Comparison of ENCODE assay signal across 8 cellular contexts in genomic region chrX:12975999-12976558, GRCh38. TPM values are rescaled to one million over a fixed set of nuclear protein-coding genes. Genes with fewer than 3 reads are reported as not detected.
DNase-seq lines count a peak whose midpoint lies in the region; ATAC-seq, FAIRE-seq and TF ChIP-seq lines count a peak whose summit lies in the region.

No MANE protein-coding gene starts in this region.

- POLR2A ChIA-PET in H1 (lab: Charles Lee; ENCODE audit: partially characterized antibody) = interaction anchor here (0.7 to 4.4 kb wide), 29 partner anchors 9 to 519 kb away, joined by 3 to 20 read pairs (median 5); no protein-coding TSS in a partner anchor

- H3K14ac ChIP-seq in H1 (ENCODE audit: insufficient read length) = no peak overlapping the region

- H2BK120ac ChIP-seq in H1 (replicated peaks; ENCODE audit: low read depth, low read length) (no peak overlapping the region), mesendoderm (ENCODE audit: low read depth, low read length) (no peak overlapping the region)

- H4K5ac ChIP-seq in H1 (ENCODE audit: insufficient read length, low read depth, low read length) = peak overlapping the region; percentile 86
- H4K5ac ChIP-seq in mesendoderm (ENCODE audit: low read length) = no peak overlapping the region

- H2AK5ac ChIP-seq in H1 (ENCODE audit: low read depth, low read length) (no peak overlapping the region), mesendoderm (ENCODE audit: low read length) (no peak overlapping the region)

- no peaks in the 10 kb centered on the region for H3K79me1 ChIP-seq in H1 (ENCODE audit: low read depth, low read length)
- H3K79me1 ChIP-seq in mesendoderm (ENCODE audit: low read length) = no peaks in the 10 kb centered on the region

- H2BK5ac ChIP-seq in H1 (ENCODE audit: low read depth, low read length) (no peak overlapping the region), mesendoderm (ENCODE audit: low read length) (no peak overlapping the region)

- no peak overlapping the region for H2BK12ac ChIP-seq in H1 (ENCODE audit: low read depth, low read length)

- H3K4ac ChIP-seq in H1 (replicated peaks; ENCODE audit: insufficient read length, low read depth, low read length) = no peak overlapping the region
- peak overlapping the region; percentile 22 for H3K4ac ChIP-seq in mesendoderm (ENCODE audit: low read depth, low read length)

- in situ Hi-C loops in Caki2 (cut with HindIII; ENCODE audit: low pct_unique_long_range_greater_than_20kb, low sequenced_read_pairs) = no loop called here

- H3K23me2 ChIP-seq in H1 (ENCODE audit: low read depth, low read length) = no peaks in the 10 kb centered on the region

- H3K4me2 ChIP-seq in H1 (ENCODE audit: insufficient read depth in 1 of 2, low read depth in 2 of 2, low read length in 2 of 2) (peak overlapping the region; percentile 55 to 63; a peak in 3 of 4 replicates), mesendoderm (ENCODE audit: low read length) (no peak overlapping the region)

- H3K4me3 ChIP-seq in H1 (ENCODE audit: extremely low read depth in 1 of 4, insufficient read depth in 2 of 4, low read depth in 3 of 4, low read length in 4 of 4) (peak overlapping the region; percentile 82 to 100 (median 88)), mesendoderm (ENCODE audit: low read length) (peak overlapping the region; percentile 94), upper lobe of left lung (peak overlapping the region; percentile 50 to 78 (median 63))

- TF ChIP-seq RAD21 in H1 (IDR thresholded peaks at IDR 0.05 in 1 of 2, conservative IDR thresholded peaks at IDR 0.05 in 1 of 2; ENCODE audit: low read depth in 2 of 2, low read length in 2 of 2) = no peak

- TF ChIP-seq POLR2A in H1 (IDR thresholded peaks at IDR 0.05; ENCODE audit: control extremely low read depth in 1 of 2, low read depth in 2 of 2, low read length in 2 of 2) (peak; percentile 0 to 54; a peak in 2 of 3 replicates), upper lobe of left lung (IDR thresholded peaks at IDR 0.05) (peak in 1 of 4 donors; percentile 35)

- DNase-seq in Caki2 (ENCODE audit: low read depth) (peak; percentile 34), LHCN-M2 (ENCODE audit: low read depth) (peak; percentile 57), UCSD-AML1 (lab: John Stamatoyannopoulos, UW; ENCODE audit: unreplicated experiment) (peak; percentile 53), H1 (ENCODE audit: low read depth in 1 of 2, low spot score in 2 of 2) (no peak), mesendoderm (peak; percentile 52), upper lobe of left lung (peak; percentile 60 to 72)

- no peak overlapping the region for H2BK15ac ChIP-seq in H1 (ENCODE audit: low read length)
- no peak overlapping the region for H2BK15ac ChIP-seq in mesendoderm (replicated peaks; ENCODE audit: low read depth)

- no peaks in the 10 kb centered on the region for H3K27me3 ChIP-seq in H1 (replicated peaks in 1 of 4; ENCODE audit: control insufficient read depth in 3 of 4, extremely low read depth in 1 of 4, insufficient read depth in 3 of 4, low read length in 3 of 4)
- no peaks in the 10 kb centered on the region for H3K27me3 ChIP-seq in mesendoderm (ENCODE audit: insufficient read depth, low read length, poor library complexity)
- H3K27me3 ChIP-seq in upper lobe of left lung = no peaks in the 10 kb centered on the region

- peak in 1 of 2 donors; percentile 20 for ATAC-seq in upper lobe of left lung (ENCODE audit: low FRiP score in 2 of 2)
- ATAC-seq in GM21619 (IDR thresholded peaks at IDR 0.05; ENCODE audit: unreplicated experiment) = no peak
- ATAC-seq in HG02870 (IDR thresholded peaks at IDR 0.05; ENCODE audit: unreplicated experiment) = no peak

- peaks cover 0 to 26% of the 10 kb centered on the region in 2 experiments; a peak in 3 of 4 replicates for H3K79me2 ChIP-seq in H1 (ENCODE audit: control insufficient read depth in 1 of 2, insufficient read depth in 2 of 2, low read length in 2 of 2)
- peaks cover 12% of the 10 kb centered on the region for H3K79me2 ChIP-seq in mesendoderm (ENCODE audit: control insufficient read depth, insufficient read depth, low read length)

- H2AFZ ChIP-seq in H1 (ENCODE audit: low read length) = no peak overlapping the region

- H3K56ac ChIP-seq in H1 (replicated peaks; ENCODE audit: insufficient read length, low read depth, low read length) (peak overlapping the region; percentile 82), mesendoderm (ENCODE audit: low read length) (peak overlapping the region; percentile 89)

- WGBS in H1 (ENCODE audit: extremely low coverage in 1 of 2, insufficient coverage in 1 of 2, insufficient read length in 1 of 2, insufficient replicate concordance in 2 of 2, low coverage in 1 of 2, low lambda C conversion rate in 2 of 2, missing lambda C conversion rate in 1 of 2), 2 experiments = 5% methylated on average over 13 of the region's 34 CpGs; no CpG with 5 or more reads in 1 of the 2 experiments
- no CpG with 5 or more reads among the region's 34 CpGs for WGBS in mesendoderm (ENCODE audit: extremely low coverage, insufficient coverage, low lambda C conversion rate)
- WGBS in upper lobe of left lung, 2 donors = 0 to 22% methylated on average over 26 to 34 of the region's 34 CpGs

- no peaks in the 10 kb centered on the region for H3K9me3 ChIP-seq in H1 (ENCODE audit: insufficient read depth in 2 of 2, low read depth in 1 of 2, low read length in 1 of 2)
- H3K9me3 ChIP-seq in upper lobe of left lung = no peaks in the 10 kb centered on the region

- H3K9ac ChIP-seq in H1 (replicated peaks in 1 of 4; ENCODE audit: extremely low read depth in 1 of 4, low read depth in 3 of 4, low read length in 3 of 4) (peak overlapping the region; percentile 87 to 98 (median 93)), mesendoderm (ENCODE audit: low read length) (peak overlapping the region; percentile 80)

- H4K20me1 ChIP-seq in H1 (replicated peaks in 1 of 2; ENCODE audit: control insufficient read depth in 1 of 2, insufficient read depth in 2 of 2, low read length in 2 of 2) = no peaks in the 10 kb centered on the region

- H3K4me1 ChIP-seq in H1 (replicated peaks in 1 of 4; ENCODE audit: control insufficient read depth in 3 of 4, insufficient read depth in 4 of 4, low read length in 3 of 4) (peaks cover 0 to 10% (median 1%) of the 10 kb centered on the region in 4 experiments; a peak in 3 of 7 replicates), mesendoderm (ENCODE audit: control insufficient read depth, low read depth, low read length) (no peaks in the 10 kb centered on the region), upper lobe of left lung (peaks cover 0 to 7% (median 1%) of the 10 kb centered on the region in 4 donors)

- H3K27ac ChIP-seq in H1 (ENCODE audit: low read depth, low read length) (peak overlapping the region; percentile 91), mesendoderm (ENCODE audit: low read depth, low read length) (peak overlapping the region; percentile 95), upper lobe of left lung (peak overlapping the region; percentile 95 to 98 (median 96))

- CTCF ChIA-PET in H1 (lab: Charles Lee; ENCODE audit: partially characterized antibody) = interaction anchor here (0.6 kb wide), 1 partner anchor 332 kb away, joined by 3 read pairs; no protein-coding TSS in a partner anchor

- H3K23ac ChIP-seq in H1 (ENCODE audit: insufficient read length) (no peak overlapping the region), mesendoderm (ENCODE audit: low read length) (no peak overlapping the region)

- H2BK20ac ChIP-seq in H1 (ENCODE audit: low read length) = no peak overlapping the region

- TF ChIP-seq EP300 in H1 (IDR thresholded peaks at IDR 0.05; ENCODE audit: borderline replicate concordance in 1 of 2, low read depth in 2 of 2, low read length in 2 of 2) (no peak), upper lobe of left lung (IDR thresholded peaks at IDR 0.05) (no peak)

- no peak overlapping the region for H4K91ac ChIP-seq in H1 (replicated peaks; ENCODE audit: insufficient read length, low read length)

- H3K36me3 ChIP-seq in H1 (ENCODE audit: control insufficient read depth in 2 of 4, insufficient read depth in 4 of 4, low read length in 3 of 4) (peaks cover 0 to 27% (median 4%) of the 10 kb centered on the region in 4 experiments; a peak in 3 of 8 replicates), mesendoderm (ENCODE audit: control insufficient read depth, insufficient read depth, low read length) (no peaks in the 10 kb centered on the region), upper lobe of left lung (peaks cover 0 to 15% (median 1%) of the 10 kb centered on the region in 4 donors)

- no peak for FAIRE-seq in H1 (lab: Jason Lieb, UNC)

- H3K18ac ChIP-seq in H1 (ENCODE audit: extremely low read depth, low read length) (no peak overlapping the region), mesendoderm (ENCODE audit: low read length) (peak overlapping the region; percentile 95)

- TF ChIP-seq CTCF in H1 (IDR thresholded peaks at IDR 0.05; ENCODE audit: control extremely low read depth in 1 of 3, insufficient read depth in 1 of 3, low read depth in 1 of 3, low read length in 3 of 3) (no peak), upper lobe of left lung (IDR thresholded peaks at IDR 0.05) (no peak)

- H4K8ac ChIP-seq in H1 (ENCODE audit: extremely low read depth, insufficient read depth, low read length) (no peak overlapping the region), mesendoderm (ENCODE audit: low read depth, low read length) (peak overlapping the region; percentile 28)

TF ChIP-seq in H1, 55 proteins besides CTCF, POLR2A, EP300 and RAD21:
- TF ChIP-seq SIN3A (conservative IDR thresholded peaks at IDR 0.05 in 1 of 2, IDR thresholded peaks at IDR 0.05 in 1 of 2; ENCODE audit: low read depth in 1 of 2, low read length in 2 of 2) = peak in 1 of 2 experiments; percentile 8; a peak in 1 of 4 replicates
- TF ChIP-seq RFX5 (IDR thresholded peaks at IDR 0.05; ENCODE audit: borderline replicate concordance, low read depth, low read length) = no peak
- TF ChIP-seq TAF1 (IDR thresholded peaks at IDR 0.05; ENCODE audit: low read depth, low read length) = peak; percentile 14; the same call in 1 of the 2 replicates
- TF ChIP-seq POLR2AphosphoS5 (IDR thresholded peaks at IDR 0.05; ENCODE audit: low read depth, low read length) = peak; percentile 61; the same call in 1 of the 2 replicates

RNA-seq across cellular contexts. Expression of gene TMSB4X, which starts 1.2 kb away (rescaled TPM):
- total RNA-seq in Caki2 (2014; rRNA removed; shearing (Covaris generic); ENCODE audit: low replicate concordance) = 998 and 1,178 TPM in 2 replicates
- total RNA-seq in LHCN-M2 (2014; rRNA removed) (5,577 and 7,816 TPM in 2 replicates), upper lobe of left lung (1,000 to 10,000 TPM; 2,646 to 6,090 (median 4,792) TPM)
- polyA plus RNA-seq in LHCN-M2 (2012) = 11,098 TPM
- total RNA-seq in H1 (2021; fragmentation: NEBNext Ultra II Directional; extraction: Animal tissue kit (Norgen Biotek cat#: 25700)) = 2,063 and 2,127 TPM in 2 replicates
- polyA plus RNA-seq in H1 (2011; rRNA removed) = 898 and 2,112 TPM in 2 replicates
- 2,037 TPM for polyA plus RNA-seq in H1 (2011; cell fraction: cytosol; rRNA removed)
- 1,449 TPM for polyA plus RNA-seq in H1 (2011; cell fraction: nucleus; rRNA removed)
- polyA plus RNA-seq in H1 (2012, experiment 1 of 2) = 3,988 to 5,303 TPM (median 4,778 TPM) in 4 replicates
- 2,070 TPM for polyA plus RNA-seq in H1 (2012, experiment 2 of 2)
- 2,940 TPM for polyA plus RNA-seq in H1 (2013, experiment 1 of 2)
- 3,080 TPM for polyA plus RNA-seq in H1 (2013, experiment 2 of 2)
- polyA minus RNA-seq in H1 (2011; rRNA and poly(A)+ RNA removed) = 1,070 and 1,196 TPM in 2 replicates
- 423 TPM for polyA minus RNA-seq in H1 (2011; cell fraction: cytosol; rRNA and poly(A)+ RNA removed)
- 584 TPM for polyA minus RNA-seq in H1 (2011; cell fraction: nucleus; rRNA and poly(A)+ RNA removed)
- polyA plus RNA-seq in mesendoderm (2013, experiment 1 of 2) = 3,955 TPM
- polyA plus RNA-seq in mesendoderm (2013, experiment 2 of 2) = 4,083 TPM

Comparison
In these comparisons a context has a peak if more than half of its experiments do, and no peak if none do; other contexts are left out.
1. DNase-seq: peak in Caki2 (single experiment), LHCN-M2 (single experiment), UCSD-AML1 (single experiment), mesendoderm (single experiment) and upper lobe of left lung (2 of 2); none in H1 (0 of 2).
2. Peak in every context shown above with its lines, with median percentiles within 50 percentile points of each other: H3K27ac ChIP-seq and H3K4me3 ChIP-seq.